Comparison of ENCODE assay signal across 8 cellular contexts in the genomic region with DNA sequence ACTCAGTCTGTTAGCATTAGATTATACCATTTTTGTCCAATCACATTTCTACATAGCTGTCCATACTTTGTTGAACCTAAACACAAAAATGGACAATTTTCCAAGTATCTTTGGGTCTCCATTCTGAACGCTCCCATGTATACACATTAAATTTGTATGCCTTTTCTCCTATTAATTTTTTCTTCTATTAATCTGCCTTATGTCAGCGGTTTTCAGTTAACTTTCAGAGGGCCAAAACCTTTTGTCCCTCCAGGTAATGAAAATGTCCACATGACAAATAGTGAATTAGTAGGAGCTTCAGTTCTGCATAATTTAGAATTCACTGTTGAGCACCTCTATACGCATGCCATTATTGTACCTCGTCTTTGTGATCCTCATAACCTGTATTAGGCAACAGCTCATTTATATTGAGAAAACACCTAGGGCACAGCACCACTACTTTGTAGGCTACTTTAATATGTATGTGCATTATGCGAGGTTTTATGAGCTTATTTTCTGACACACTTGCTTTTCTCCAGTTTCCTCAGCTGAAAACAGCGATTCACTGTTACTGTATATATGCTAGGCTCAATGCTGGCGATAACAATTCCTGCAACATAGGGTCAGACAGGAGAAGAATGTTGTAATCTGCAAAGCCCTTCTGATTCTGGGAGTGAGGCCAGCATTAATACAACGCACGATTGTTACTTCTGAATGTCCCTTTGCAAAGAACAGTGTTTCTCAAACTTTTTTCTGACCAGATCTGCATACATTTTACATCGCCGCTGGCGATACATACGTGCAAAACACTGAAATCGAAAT. TPM values are rescaled to one million over a fixed set of nuclear protein-coding genes. Genes with fewer than 3 reads are reported as not detected.
DNase-seq lines count a peak whose midpoint lies in the region; ATAC-seq and TF ChIP-seq lines count a peak whose summit lies in the region.

No MANE protein-coding gene starts in this region.

- H2AFZ ChIP-seq in OCI-LY7 (ENCODE audit: low read length) = peak overlapping the region; percentile 97

- POLR2A ChIA-PET in OCI-LY7 (lab: Charles Lee) = interaction anchor here (0.6 to 1.4 kb wide), 6 partner anchors 8 to 384 kb away, joined by 3 to 4 read pairs (median 3); no protein-coding TSS in a partner anchor

- DNase-seq in GM12865 (ENCODE audit: low read depth) (no peak), OCI-LY7 (ENCODE audit: low spot score) (peak; percentile 4), epithelial cell of proximal tubule (ENCODE audit: low read depth) (peak; percentile 35), myocyte (ENCODE audit: low read depth) (peak; percentile 34), AML-193 (lab: John Stamatoyannopoulos, UW) (no peak)
- DNase-seq in activated CD4-positive, alpha-beta T cell treated with anti-CD3 and anti-CD28 coated beads, Interleukin-2, amount 10 ng/mL, durations not matched to agents 24 days and 14 days = no peak
- DNase-seq in activated naive CD8-positive, alpha-beta T cell treated with anti-CD3 and anti-CD28 coated beads, Interleukin-2, amount 50 U/mL, for 24 hours = no peak
- DNase-seq in effector CD4-positive, alpha-beta T cell = no peak

- no peaks in the 10 kb centered on the region for H3K9me2 ChIP-seq in OCI-LY7 (ENCODE audit: insufficient read depth, low read length)

- H3K27me3 Mint-ChIP-seq in activated CD4-positive, alpha-beta T cell treated with anti-CD3 and anti-CD28 coated beads, Interleukin-2, amount 10 ng/mL, durations not matched to agents 24 days and 14 days = peaks cover 19% of the 10 kb centered on the region
- no peaks in the 10 kb centered on the region for H3K27me3 Mint-ChIP-seq in activated naive CD8-positive, alpha-beta T cell treated with anti-CD3 and anti-CD28 coated beads, Interleukin-2, amount 50 U/mL, for 24 hours

- H3K4me1 ChIP-seq in OCI-LY7 (ENCODE audit: insufficient read depth, low read length, poor library complexity, severe bottlenecking) = peaks cover 30% of the 10 kb centered on the region

- no peaks in the 10 kb centered on the region for H3K9me3 ChIP-seq in OCI-LY7 (ENCODE audit: low read length)

- no peaks in the 10 kb centered on the region for H3K9me3 Mint-ChIP-seq in activated CD4-positive, alpha-beta T cell treated with anti-CD3 and anti-CD28 coated beads, Interleukin-2, amount 10 ng/mL, durations not matched to agents 24 days and 14 days
- H3K9me3 Mint-ChIP-seq in activated naive CD8-positive, alpha-beta T cell treated with anti-CD3 and anti-CD28 coated beads, Interleukin-2, amount 50 U/mL, for 24 hours = no peaks in the 10 kb centered on the region

- intact Hi-C loops in OCI-LY7 (cut with micrococcal nuclease; ENCODE audit: unreplicated experiment) = loop anchor here (10.0 kb wide), 1 partner anchor 1462 kb away; no protein-coding TSS in a partner anchor
- intact Hi-C loops in activated CD4-positive, alpha-beta T cell treated with anti-CD3 and anti-CD28 coated beads, Interleukin-2, amount 10 ng/mL, durations not matched to agents 24 days and 14 days (cut with micrococcal nuclease) = loop anchor here (10.0 kb wide), 2 partner anchors 512 to 818 kb away; partner anchors contain the start of genes GCLM and RWDD3

- peak overlapping the region; percentile 79 for H3K4me2 ChIP-seq in OCI-LY7 (ENCODE audit: low read length)

- peaks cover 35% of the 10 kb centered on the region for H3K79me2 ChIP-seq in OCI-LY7 (ENCODE audit: insufficient read depth, low read depth, low read length)

- H3K4me3 ChIP-seq in GM12865 (ENCODE audit: low read depth, low read length) (peak overlapping the region; percentile 90), OCI-LY7 (ENCODE audit: low read depth, low read length, poor library complexity, severe bottlenecking) (peak overlapping the region; percentile 91), epithelial cell of proximal tubule (ENCODE audit: low read depth, low read length) (peak overlapping the region; percentile 85)

- no TSS peak for BruUV-seq in OCI-LY7 (replicated peaks; lab: Mats Ljungman, UMichigan)

- H3K4me3 Mint-ChIP-seq in activated CD4-positive, alpha-beta T cell treated with anti-CD3 and anti-CD28 coated beads, Interleukin-2, amount 10 ng/mL, durations not matched to agents 24 days and 14 days = no peak overlapping the region
- H3K4me3 Mint-ChIP-seq in activated naive CD8-positive, alpha-beta T cell treated with anti-CD3 and anti-CD28 coated beads, Interleukin-2, amount 50 U/mL, for 24 hours = no peak overlapping the region

- no peak overlapping the region for H3K27ac Mint-ChIP-seq in activated CD4-positive, alpha-beta T cell treated with anti-CD3 and anti-CD28 coated beads, Interleukin-2, amount 10 ng/mL, durations not matched to agents 24 days and 14 days
- H3K27ac Mint-ChIP-seq in activated naive CD8-positive, alpha-beta T cell treated with anti-CD3 and anti-CD28 coated beads, Interleukin-2, amount 50 U/mL, for 24 hours = no peak overlapping the region

- peaks cover 18% of the 10 kb centered on the region for H3K4me1 Mint-ChIP-seq in activated CD4-positive, alpha-beta T cell treated with anti-CD3 and anti-CD28 coated beads, Interleukin-2, amount 10 ng/mL, durations not matched to agents 24 days and 14 days
- H3K4me1 Mint-ChIP-seq in activated naive CD8-positive, alpha-beta T cell treated with anti-CD3 and anti-CD28 coated beads, Interleukin-2, amount 50 U/mL, for 24 hours = peaks cover 28% of the 10 kb centered on the region

- ATAC-seq in activated naive CD8-positive, alpha-beta T cell treated with anti-CD3 and anti-CD28 coated beads, Interleukin-2, amount 50 U/mL, for 24 hours = no peak

- peaks cover 25% of the 10 kb centered on the region; the same call in 1 of the 2 replicates for H4K20me1 ChIP-seq in OCI-LY7 (ENCODE audit: insufficient read depth, low read length)

- no peak for TF ChIP-seq CTCF in GM12865 (IDR thresholded peaks at IDR 0.05; ENCODE audit: insufficient read depth, low read depth, low read length, missing control alignments)
- no peak for TF ChIP-seq CTCF in OCI-LY7 (conservative IDR thresholded peaks at IDR 0.05; ENCODE audit: low read length)
- TF ChIP-seq CTCF in epithelial cell of proximal tubule (conservative IDR thresholded peaks at IDR 0.05; ENCODE audit: low read depth, low read length) = no peak

- peak overlapping the region; percentile 35 for H3K27ac ChIP-seq in OCI-LY7 (ENCODE audit: low read depth, low read length, poor library complexity, severe bottlenecking)

- CTCF ChIA-PET in OCI-LY7 (lab: Charles Lee; ENCODE audit: unreplicated experiment) = no interaction called here

- H3K36me3 ChIP-seq in OCI-LY7 (ENCODE audit: insufficient read depth, low read length) = no peaks in the 10 kb centered on the region

- H3K36me3 Mint-ChIP-seq in activated CD4-positive, alpha-beta T cell treated with anti-CD3 and anti-CD28 coated beads, Interleukin-2, amount 10 ng/mL, durations not matched to agents 24 days and 14 days (ENCODE audit: low read depth) = no peaks in the 10 kb centered on the region
- no peaks in the 10 kb centered on the region for H3K36me3 Mint-ChIP-seq in activated naive CD8-positive, alpha-beta T cell treated with anti-CD3 and anti-CD28 coated beads, Interleukin-2, amount 50 U/mL, for 24 hours (ENCODE audit: low read depth)

RNA-seq across cellular contexts. Expression of gene ABCD3, which starts 1.1 kb away (rescaled TPM):
- 18.3 and 21.1 TPM in 2 replicates for total RNA-seq in OCI-LY7 (2014; rRNA removed; shearing (Covaris generic))
- total RNA-seq in OCI-LY7 (2022) (33.8 and 36.5 TPM in 2 replicates), epithelial cell of proximal tubule (22.3 and 33.4 TPM in 2 replicates), myocyte (42.0 and 43.2 TPM in 2 replicates)
- 13.7 TPM for polyA plus RNA-seq in myocyte (2012)
- 29.9 and 31.1 TPM in 2 replicates for total RNA-seq in activated CD4-positive, alpha-beta T cell treated with anti-CD3 and anti-CD28 coated beads, Interleukin-2, amount 10 ng/mL, durations not matched to agents 24 days and 14 days

Comparison
In these comparisons a context has a peak if more than half of its experiments do, and no peak if none do; other contexts are left out.
1. DNase-seq: peak in OCI-LY7 (single experiment), epithelial cell of proximal tubule (single experiment) and myocyte (single experiment); none in GM12865 (single experiment), AML-193 (0 of 2), activated CD4-positive, alpha-beta T cell treated with anti-CD3 and anti-CD28 coated beads, Interleukin-2, amount 10 ng/mL, durations not matched to agents 24 days and 14 days (single experiment), activated naive CD8-positive, alpha-beta T cell treated with anti-CD3 and anti-CD28 coated beads, Interleukin-2, amount 50 U/mL, for 24 hours (single experiment) and effector CD4-positive, alpha-beta T cell (single experiment).
2. Peak in every context shown above with its lines, with median percentiles within 50 percentile points of each other: H3K4me3 ChIP-seq.